Comparison of ENCODE assay signal across 13 cellular contexts in genomic region chr16:68792465-68793324, GRCh38. TPM values are rescaled to one million over a fixed set of nuclear protein-coding genes. Genes with fewer than 3 reads are reported as not detected.
A peak's percentile ranks its signal among the peaks of the same experiment; 100 is the strongest.
DNase-seq lines count a peak whose midpoint lies in the region; ATAC-seq and TF ChIP-seq lines count a peak whose summit lies in the region.
"Had no signal": no experiment of that assay in that cellular context is flagged by ENCODE, and none has a peak within 500 bp of the region (broad histone marks: within the 10 kb centered on the region; RNA-seq: fewer than 3 reads in every experiment).

No MANE protein-coding gene starts in this region.

- H3K9me3 ChIP-seq in adipocyte (ENCODE audit: control insufficient read depth, low read length) = no peaks in the 10 kb centered on the region
- no peaks in the 10 kb centered on the region for H3K9me3 ChIP-seq in thymus (ENCODE audit: control insufficient read depth)
- no peaks in the 10 kb centered on the region for H3K9me3 ChIP-seq in CD8-positive, alpha-beta memory T cell (ENCODE audit: low read length)
- H3K9me3 ChIP-seq in uterus = no peaks in the 10 kb centered on the region

- peak overlapping the region in 1 of 8 donors; percentile 38 for H3K27ac Mint-ChIP-seq in CD8-positive, alpha-beta memory T cell
- H3K27ac Mint-ChIP-seq in activated T-helper 17 cell treated with anti-CD3 and anti-CD28 coated beads, Interleukin-2, amount 50 U/mL, for 72 hours = no peak overlapping the region

- no peak overlapping the region for H3K9ac ChIP-seq in adipocyte (ENCODE audit: low read length)

- no peak overlapping the region for H3K4me3 Mint-ChIP-seq in CD8-positive, alpha-beta memory T cell
- H3K4me3 Mint-ChIP-seq in activated T-helper 17 cell treated with anti-CD3 and anti-CD28 coated beads, Interleukin-2, amount 50 U/mL, for 72 hours = no peak overlapping the region
- H3K4me3 Mint-ChIP-seq: activated T-cell treated with anti-CD3 and anti-CD28 coated beads, Interleukin-2, amount 50 U/mL, for 4 hours had no signal

- in situ Hi-C loops in KBM-7 (cut with MboI; ENCODE audit: low pct_unique_long_range_greater_than_20kb, low sequenced_read_pairs) = no loop called here

- DNase-seq in KBM-7 (peak; percentile 24), adipocyte (ENCODE audit: low read depth) (peak; percentile 69), kidney glomerular epithelial cell (lab: John Stamatoyannopoulos, UW) (peak; percentile 8), uterus (no peak)
- no peak for DNase-seq in CD8-positive, alpha-beta memory T cell
- no peak for DNase-seq in stimulated activated CD4-positive, alpha-beta T cell treated with anti-CD3 and anti-CD28 coated beads, Interleukin-1b, Interleukin-23, amount 100 ng/mL, for 48 hours
- DNase-seq: activated T-cell treated with anti-CD3 and anti-CD28 coated beads, Interleukin-2, amount 50 U/mL, for 4 hours; effector CD4-positive, alpha-beta T cell; NCI-H2029 treated with DMSO at 0.1 percent for 48 hours; SW 1271 had no signal

- H3K27ac ChIP-seq in thymus (ENCODE audit: low read depth) (peak overlapping the region; percentile 52), uterus (no peak overlapping the region)
- H3K27ac ChIP-seq in CD8-positive, alpha-beta memory T cell (ENCODE audit: low read depth, low read length) = no peak overlapping the region

- peaks cover 0 to 7% of the 10 kb centered on the region in 2 donors for H3K27me3 Mint-ChIP-seq in CD8-positive, alpha-beta memory T cell
- no peaks in the 10 kb centered on the region for H3K27me3 Mint-ChIP-seq in activated T-helper 17 cell treated with anti-CD3 and anti-CD28 coated beads, Interleukin-2, amount 50 U/mL, for 72 hours

- no peak for ATAC-seq in activated T-helper 17 cell treated with anti-CD3 and anti-CD28 coated beads, Interleukin-2, amount 50 U/mL, for 72 hours (replicated peaks)
- ATAC-seq: activated T-cell treated with anti-CD3 and anti-CD28 coated beads, Interleukin-2, amount 50 U/mL, for 4 hours had no signal

- H3K4me3 ChIP-seq in adipocyte (ENCODE audit: low read length) = no peak overlapping the region
- H3K4me3 ChIP-seq in thymus (ENCODE audit: low read length) = no peak overlapping the region
- no peak overlapping the region for H3K4me3 ChIP-seq in CD8-positive, alpha-beta memory T cell (ENCODE audit: low read length)
- H3K4me3 ChIP-seq in uterus = no peak overlapping the region
- H3K4me3 ChIP-seq: lung had no signal

- no peaks in the 10 kb centered on the region for H3K9me3 Mint-ChIP-seq in CD8-positive, alpha-beta memory T cell
- no peaks in the 10 kb centered on the region for H3K9me3 Mint-ChIP-seq in activated T-helper 17 cell treated with anti-CD3 and anti-CD28 coated beads, Interleukin-2, amount 50 U/mL, for 72 hours
- H3K9me3 Mint-ChIP-seq: activated T-cell treated with anti-CD3 and anti-CD28 coated beads, Interleukin-2, amount 50 U/mL, for 4 hours had no signal

- H3K4me1 Mint-ChIP-seq in CD8-positive, alpha-beta memory T cell = no peaks in the 10 kb centered on the region
- no peaks in the 10 kb centered on the region for H3K4me1 Mint-ChIP-seq in activated T-helper 17 cell treated with anti-CD3 and anti-CD28 coated beads, Interleukin-2, amount 50 U/mL, for 72 hours

- H3K36me3 Mint-ChIP-seq in CD8-positive, alpha-beta memory T cell = no peaks in the 10 kb centered on the region
- H3K36me3 Mint-ChIP-seq in activated T-helper 17 cell treated with anti-CD3 and anti-CD28 coated beads, Interleukin-2, amount 50 U/mL, for 72 hours (ENCODE audit: low read depth) = no peaks in the 10 kb centered on the region

- TF ChIP-seq POLR2A in uterus (IDR thresholded peaks at IDR 0.05) = no peak

- 71% methylated on average over 20 of the region's 20 CpGs for WGBS in thymus

- intact Hi-C loops in uterus (cut with DNase I; ENCODE audit: low total_unique reads) = no loop called here

- CTCF ChIA-PET in CD8-positive, alpha-beta memory T cell (lab: Charles Lee) = interaction anchor here (1.4 kb wide), 1 partner anchor 12 kb away, joined by 3 read pairs; no protein-coding TSS in a partner anchor

- H3K27me3 ChIP-seq in adipocyte (replicated peaks; ENCODE audit: control insufficient read depth, insufficient read depth, low read length) (no peaks in the 10 kb centered on the region), thymus (ENCODE audit: control insufficient read depth, insufficient read depth) (no peaks in the 10 kb centered on the region), uterus (no peaks in the 10 kb centered on the region)
- H3K27me3 ChIP-seq in CD8-positive, alpha-beta memory T cell (ENCODE audit: insufficient read depth, low read length, poor library complexity, severe bottlenecking) = no peaks in the 10 kb centered on the region

- POLR2A ChIA-PET in CD8-positive, alpha-beta memory T cell (lab: Charles Lee) = no interaction called here

- no peak for TF ChIP-seq CTCF in uterus (IDR thresholded peaks at IDR 0.05)

- H3K36me3 ChIP-seq in adipocyte (ENCODE audit: control insufficient read depth, insufficient read depth, low read length, severe bottlenecking) (no peaks in the 10 kb centered on the region), thymus (ENCODE audit: control insufficient read depth, insufficient read depth) (no peaks in the 10 kb centered on the region), uterus (no peaks in the 10 kb centered on the region)
- no peaks in the 10 kb centered on the region for H3K36me3 ChIP-seq in CD8-positive, alpha-beta memory T cell (ENCODE audit: insufficient read depth, low read length)

- H3K4me1 ChIP-seq in adipocyte (ENCODE audit: control insufficient read depth, insufficient read depth, low read length) (peaks cover 29% of the 10 kb centered on the region), thymus (ENCODE audit: control insufficient read depth, insufficient read depth, low read length) (no peaks in the 10 kb centered on the region), uterus (no peaks in the 10 kb centered on the region)
- no peaks in the 10 kb centered on the region for H3K4me1 ChIP-seq in CD8-positive, alpha-beta memory T cell (ENCODE audit: insufficient read depth, low read length)

RNA-seq across cellular contexts. Expression of gene TANGO6, which starts 50.6 kb away (rescaled TPM):
- polyA plus RNA-seq in thymus = 3.2 TPM
- total RNA-seq in CD8-positive, alpha-beta memory T cell = 10 to 100 TPM; 28.9 to 30.3 TPM
- 19.5 TPM for polyA plus RNA-seq in CD8-positive, alpha-beta memory T cell
- 10 to 100 TPM; 21.5 to 44.9 (median 37.5) TPM for total RNA-seq in uterus
- 10 to 100 TPM; 24.1 to 36.3 TPM for total RNA-seq in activated T-helper 17 cell treated with anti-CD3 and anti-CD28 coated beads, Interleukin-2, amount 50 U/mL, for 72 hours

RNA-seq across cellular contexts. Expression of gene CDH1, which starts 55.6 kb away (rescaled TPM):
- 70.4 TPM for polyA plus RNA-seq in thymus
- under 1 TPM; 0.18 to 0.37 TPM for total RNA-seq in CD8-positive, alpha-beta memory T cell
- polyA plus RNA-seq in CD8-positive, alpha-beta memory T cell = 0.94 TPM
- 10 to 100 TPM in 1 of 4 donors, 1 to 10 TPM in 2, under 1 TPM in 1; 0.26 to 30.0 (median 2.6) TPM for total RNA-seq in uterus
- total RNA-seq in activated T-helper 17 cell treated with anti-CD3 and anti-CD28 coated beads, Interleukin-2, amount 50 U/mL, for 72 hours = 1 to 10 TPM; 1.8 to 3.0 TPM

Comparison
In these comparisons a context has a peak if more than half of its experiments do, and no peak if none do; other contexts are left out.
1. DNase-seq: peak in KBM-7 (single experiment), adipocyte (single experiment) and kidney glomerular epithelial cell (single experiment); none in CD8-positive, alpha-beta memory T cell (0 of 5), uterus (0 of 2) and stimulated activated CD4-positive, alpha-beta T cell treated with anti-CD3 and anti-CD28 coated beads, Interleukin-1b, Interleukin-23, amount 100 ng/mL, for 48 hours (single experiment).